In the genomic region with DNA sequence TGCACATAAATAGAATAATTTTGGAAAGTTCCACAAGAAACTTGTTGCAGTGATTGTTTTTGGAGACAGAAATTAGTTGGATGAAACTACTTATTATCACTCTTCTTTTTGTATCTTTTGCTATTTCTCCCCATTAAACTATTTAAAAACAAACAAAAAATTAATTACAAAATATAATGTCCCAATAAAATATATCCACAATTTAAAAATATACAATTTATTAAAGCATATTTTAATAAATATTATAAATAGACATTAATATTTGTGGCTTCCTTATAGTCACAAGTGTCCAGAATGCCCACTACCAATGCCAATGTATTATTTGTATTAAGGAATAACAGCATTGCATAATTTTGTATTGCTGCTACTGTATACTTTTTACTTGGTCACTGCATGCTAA, we compare ENCODE assay signal across 27 cellular contexts.
"Had no signal": no experiment of that assay in that cellular context is flagged by ENCODE, and none has a peak within 500 bp of the region (broad histone marks: within the 10 kb centered on the region; RNA-seq: fewer than 3 reads in every experiment).

No MANE protein-coding gene starts in this region.

- H3K27me3 ChIP-seq: left lung, pancreas, spleen, tibial nerve, uterus had no signal

- H3K27ac Mint-ChIP-seq: naive thymus-derived CD8-positive, alpha-beta T cell; nephron; stimulated activated effector memory CD8-positive, alpha-beta T cell treated with anti-CD3 and anti-CD28 coated beads, Interleukin-12 subunit alpha, Interleukin-12 subunit beta, amount 100 ng/mL, for 72 hours; stimulated activated naive CD8-positive, alpha-beta T cell treated with anti-CD3 and anti-CD28 coated beads, Interleukin-15, Interleukin-2, amounts not matched to agents 100 ng/mL and 50 ng/mL, for 24 hours; type B pancreatic cell had no signal

- H3K4me3 ChIP-seq: left lung, lower lobe of right lung, pancreas, prostate gland, skin epidermis, spleen, tibial nerve, uterus had no signal

- H3K27me3 Mint-ChIP-seq: naive thymus-derived CD8-positive, alpha-beta T cell; stimulated activated naive CD8-positive, alpha-beta T cell treated with anti-CD3 and anti-CD28 coated beads, Interleukin-15, Interleukin-2, amounts not matched to agents 100 ng/mL and 50 ng/mL, for 24 hours; type B pancreatic cell had no signal

- H3K9me3 Mint-ChIP-seq: naive thymus-derived CD8-positive, alpha-beta T cell; nephron; neural crest cell; stimulated activated effector memory CD8-positive, alpha-beta T cell treated with anti-CD3 and anti-CD28 coated beads, Interleukin-12 subunit alpha, Interleukin-12 subunit beta, amount 100 ng/mL, for 72 hours; type B pancreatic cell had no signal

- H3K4me1 Mint-ChIP-seq: naive thymus-derived CD8-positive, alpha-beta T cell; nephron; neural crest cell; stimulated activated effector memory CD8-positive, alpha-beta T cell treated with anti-CD3 and anti-CD28 coated beads, Interleukin-12 subunit alpha, Interleukin-12 subunit beta, amount 100 ng/mL, for 72 hours had no signal

- H3K27ac ChIP-seq: left lung, lower lobe of right lung, pancreas, prostate gland, skin epidermis, spleen, tibial nerve, uterus had no signal

- H3K4me3 Mint-ChIP-seq: naive thymus-derived CD8-positive, alpha-beta T cell; nephron; neural crest cell; stimulated activated effector memory CD8-positive, alpha-beta T cell treated with anti-CD3 and anti-CD28 coated beads, Interleukin-12 subunit alpha, Interleukin-12 subunit beta, amount 100 ng/mL, for 72 hours; stimulated activated naive CD8-positive, alpha-beta T cell treated with anti-CD3 and anti-CD28 coated beads, Interleukin-15, Interleukin-2, amounts not matched to agents 100 ng/mL and 50 ng/mL, for 24 hours; type B pancreatic cell had no signal

- DNase-seq: hippocampal formation; left colon; left lung; lower lobe of right lung; mammary epithelial cell; mesenchymal stem cell; naive thymus-derived CD8-positive, alpha-beta T cell; nucleus accumbens; pancreas; posterior cingulate gyrus; retina; right cardiac atrium; spleen; stimulated activated CD4-positive, alpha-beta T cell treated with anti-CD3 and anti-CD28 coated beads, Interleukin-4, amount 100 ng/mL, for 24 hours; stimulated activated naive CD4-positive, alpha-beta T cell; substantia nigra; uterus had no signal

- ATAC-seq: left colon; left lung; lower lobe of right lung; naive thymus-derived CD8-positive, alpha-beta T cell; pancreas; right cardiac atrium; sciatic nerve; stimulated activated effector memory CD8-positive, alpha-beta T cell treated with anti-CD3 and anti-CD28 coated beads, Interleukin-12 subunit alpha, Interleukin-12 subunit beta, amount 100 ng/mL, for 72 hours had no signal

- H3K36me3 ChIP-seq: pancreas, prostate gland, tibial nerve, uterus had no signal

- FAIRE-seq: keratinocyte, pancreas had no signal

- H3K9me3 ChIP-seq: left lung, lower lobe of right lung, pancreas, prostate gland, tibial nerve, uterus had no signal
